Comparison of ENCODE assay signal across 14 cellular contexts in the genomic region with DNA sequence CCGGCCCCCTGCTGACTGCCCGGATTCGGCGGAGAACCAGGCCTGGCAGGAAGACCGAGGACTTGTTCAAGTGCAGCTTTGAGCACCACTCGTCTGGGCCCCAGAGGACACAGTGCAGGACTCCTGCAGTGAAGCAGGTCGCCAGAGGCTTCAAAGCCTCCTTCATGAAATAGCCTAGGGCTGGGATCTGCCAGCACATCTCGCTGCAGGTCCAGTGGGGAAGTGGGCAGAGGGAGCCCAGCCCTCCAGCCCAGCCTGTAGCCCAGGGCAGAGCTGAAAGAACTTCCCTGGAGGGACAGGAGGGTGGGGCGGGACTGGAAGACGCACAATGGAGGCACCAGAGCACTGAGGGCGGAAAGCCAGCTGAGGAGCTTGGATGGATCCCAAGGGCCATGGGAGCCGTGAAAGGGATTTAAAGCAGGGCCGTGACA.
A peak's percentile ranks its signal among the peaks of the same experiment; 100 is the strongest.
DNase-seq lines count a peak whose midpoint lies in the region; ATAC-seq lines count a peak whose summit lies in the region.
"Had no signal": no experiment of that assay in that cellular context is flagged by ENCODE, and none has a peak within 500 bp of the region (broad histone marks: within the 10 kb centered on the region; RNA-seq: fewer than 3 reads in every experiment).

No MANE protein-coding gene starts in this region.

- no peak for ATAC-seq in central memory CD8-positive, alpha-beta T cell (replicated peaks; ENCODE audit: extremely low read depth, poor library complexity, severe bottlenecking)
- ATAC-seq in GM19324 (IDR thresholded peaks at IDR 0.05; ENCODE audit: low FRiP score, unreplicated experiment) = no peak

- DNase-seq in NCI-H2029 treated with DMSO at 0.1 percent for 48 hours (lab: John Stamatoyannopoulos, UW) (peak; percentile 24), substantia nigra (lab: John Stamatoyannopoulos, UW) (peak in 44 of 49 donors; percentile 23 to 90 (median 78)), GOT3 (lab: John Stamatoyannopoulos, UW) (no peak)
- DNase-seq in central memory CD8-positive, alpha-beta T cell (ENCODE audit: low spot score in 2 of 2) = no peak
- no peak for DNase-seq in activated CD4-positive, CD25-positive, alpha-beta regulatory T cell treated with anti-CD3 and anti-CD28 coated beads, Interleukin-2, amount 50 U/mL, for 72 hours
- DNase-seq: activated CD4-positive, alpha-beta memory T cell treated with anti-CD3 and anti-CD28 coated beads, Interleukin-2, amount 10 ng/mL, durations not matched to agents 7 days and 5 days; CD4-positive, CD25-positive, alpha-beta regulatory T cell; NCI-H1417 treated with DMSO at 0.1 percent for 48 hours; NCI-H69; stomach had no signal

- peak overlapping the region; percentile 68 for H3K27ac Mint-ChIP-seq in central memory CD8-positive, alpha-beta T cell (ENCODE audit: low read depth)
- H3K27ac Mint-ChIP-seq: activated CD4-positive, alpha-beta memory T cell treated with anti-CD3 and anti-CD28 coated beads, Interleukin-2, amount 10 ng/mL, durations not matched to agents 7 days and 5 days had no signal

- H3K36me3 Mint-ChIP-seq in central memory CD8-positive, alpha-beta T cell (ENCODE audit: insufficient read depth) = peaks cover 17% of the 10 kb centered on the region

- H3K27ac ChIP-seq in layer of hippocampus (ENCODE audit: low read depth, low read length) (peak overlapping the region; percentile 59), substantia nigra (ENCODE audit: low read depth, low read length, poor library complexity, severe bottlenecking) (peak overlapping the region; percentile 66)
- H3K27ac ChIP-seq: cardiac muscle cell, epithelial cell of prostate, stomach had no signal

- peaks cover 26% of the 10 kb centered on the region for H3K4me1 Mint-ChIP-seq in central memory CD8-positive, alpha-beta T cell

- no peaks in the 10 kb centered on the region for H3K27me3 Mint-ChIP-seq in central memory CD8-positive, alpha-beta T cell
- H3K27me3 Mint-ChIP-seq: activated CD4-positive, alpha-beta memory T cell treated with anti-CD3 and anti-CD28 coated beads, Interleukin-2, amount 10 ng/mL, durations not matched to agents 7 days and 5 days; CD4-positive, CD25-positive, alpha-beta regulatory T cell had no signal

- H3K27me3 ChIP-seq in layer of hippocampus (ENCODE audit: control insufficient read depth, insufficient read depth, low read length) = no peaks in the 10 kb centered on the region
- H3K27me3 ChIP-seq: cardiac muscle cell, stomach had no signal

- no peaks in the 10 kb centered on the region for H3K9me3 Mint-ChIP-seq in central memory CD8-positive, alpha-beta T cell
- H3K9me3 Mint-ChIP-seq: activated CD4-positive, alpha-beta memory T cell treated with anti-CD3 and anti-CD28 coated beads, Interleukin-2, amount 10 ng/mL, durations not matched to agents 7 days and 5 days; CD4-positive, CD25-positive, alpha-beta regulatory T cell had no signal

- no peak overlapping the region for H3K4me3 Mint-ChIP-seq in central memory CD8-positive, alpha-beta T cell
- H3K4me3 Mint-ChIP-seq: activated CD4-positive, alpha-beta memory T cell treated with anti-CD3 and anti-CD28 coated beads, Interleukin-2, amount 10 ng/mL, durations not matched to agents 7 days and 5 days had no signal

Comparison
In these comparisons a context has a peak if more than half of its experiments do, and no peak if none do; other contexts are left out.
1. DNase-seq: peak in NCI-H2029 treated with DMSO at 0.1 percent for 48 hours (single experiment) and substantia nigra (44 of 49); none in central memory CD8-positive, alpha-beta T cell (0 of 2), GOT3 (single experiment) and activated CD4-positive, CD25-positive, alpha-beta regulatory T cell treated with anti-CD3 and anti-CD28 coated beads, Interleukin-2, amount 50 U/mL, for 72 hours (single experiment).